9 cellular contexts compared by ENCODE assay signal in the genomic region with DNA sequence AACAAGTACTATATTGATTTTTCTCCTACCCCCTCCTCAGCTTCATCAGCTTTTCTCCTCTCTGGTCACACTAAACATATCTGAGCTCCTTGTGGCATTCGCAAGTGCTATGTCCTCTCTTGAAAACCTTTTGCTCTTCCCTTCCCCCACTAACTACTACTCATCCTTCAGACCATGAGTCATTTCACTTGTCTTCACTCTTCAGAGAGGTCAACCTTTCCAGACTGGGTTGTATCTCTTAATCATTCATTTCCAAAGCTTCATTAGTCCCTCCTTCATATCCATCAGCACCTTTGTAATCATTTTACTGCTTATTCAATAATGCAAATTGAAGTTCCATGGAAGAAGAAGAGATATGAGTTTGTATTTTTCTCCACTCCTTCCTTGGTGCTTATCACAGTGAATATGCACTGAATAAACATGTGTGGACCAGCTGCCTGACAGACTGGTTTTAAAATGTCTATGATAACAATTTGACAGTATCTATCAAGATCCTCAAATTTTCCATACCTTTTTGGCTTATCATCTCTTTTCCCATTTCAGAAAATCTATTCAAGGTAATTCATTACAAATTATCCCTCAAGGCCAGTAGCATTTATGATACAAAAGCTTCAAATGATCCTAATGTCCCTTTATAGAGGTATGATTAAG. TPM values are rescaled to one million over a fixed set of nuclear protein-coding genes. Genes with fewer than 3 reads are reported as not detected.
DNase-seq lines count a peak whose midpoint lies in the region; ATAC-seq and TF ChIP-seq lines count a peak whose summit lies in the region.
"Had no signal": no experiment of that assay in that cellular context is flagged by ENCODE, and none has a peak within 500 bp of the region (broad histone marks: within the 10 kb centered on the region; RNA-seq: fewer than 3 reads in every experiment).

No MANE protein-coding gene starts in this region.

- H3K79me2 ChIP-seq in OCI-LY7 (ENCODE audit: insufficient read depth, low read depth, low read length), result no peaks in the 10 kb centered on the region

- no peak overlapping the region for H3K4me2 ChIP-seq in OCI-LY7 (ENCODE audit: low read length)

- H4K20me1 ChIP-seq in OCI-LY7 (ENCODE audit: insufficient read depth, low read length), result no peaks in the 10 kb centered on the region

- H3K27ac ChIP-seq in OCI-LY7 (ENCODE audit: low read depth, low read length, poor library complexity, severe bottlenecking) (no peak overlapping the region), lower lobe of right lung (no peak overlapping the region)

- H3K9me2 ChIP-seq in OCI-LY7 (ENCODE audit: insufficient read depth, low read length), result no peaks in the 10 kb centered on the region; the same call in 1 of the 2 replicates

- peak; percentile 89 for ATAC-seq in GM21576 (IDR thresholded peaks at IDR 0.05; ENCODE audit: unreplicated experiment)
- ATAC-seq in lower lobe of right lung, result no peak
- ATAC-seq in GM19397 (IDR thresholded peaks at IDR 0.05; ENCODE audit: unreplicated experiment), result no peak

- intact Hi-C loops in OCI-LY7 (cut with micrococcal nuclease; ENCODE audit: unreplicated experiment), result no loop called here
- intact Hi-C loops in lower lobe of right lung (cut with DNase I), result no loop called here

- H3K4me3 ChIP-seq in choroid plexus epithelial cell (ENCODE audit: low read depth, low read length) (no peak overlapping the region), OCI-LY7 (ENCODE audit: low read depth, low read length, poor library complexity, severe bottlenecking) (no peak overlapping the region), lower lobe of right lung (no peak overlapping the region)
- H3K4me3 ChIP-seq: skin epidermis had no signal

- POLR2A ChIA-PET in OCI-LY7 (lab: Charles Lee), result no interaction called here

- no peaks in the 10 kb centered on the region for H3K36me3 ChIP-seq in OCI-LY7 (ENCODE audit: insufficient read depth, low read length)
- peaks cover 43% of the 10 kb centered on the region for H3K36me3 ChIP-seq in lower lobe of right lung

- BruUV-seq in OCI-LY7 (replicated peaks; lab: Mats Ljungman, UMichigan), result no TSS peak

- TF ChIP-seq CTCF in choroid plexus epithelial cell (conservative IDR thresholded peaks at IDR 0.05; ENCODE audit: low read depth, low read length) (no peak), OCI-LY7 (conservative IDR thresholded peaks at IDR 0.05; ENCODE audit: low read length) (no peak), lower lobe of right lung (IDR thresholded peaks at IDR 0.05) (no peak)

- DNase-seq in AG08395 (ENCODE audit: low spot score) (peak; percentile 7), M059J (ENCODE audit: low read depth) (peak; percentile 91), choroid plexus epithelial cell (ENCODE audit: low read depth) (peak; percentile 89), OCI-LY7 (ENCODE audit: low spot score) (no peak), lower lobe of right lung (no peak), NCI-H1930 (lab: John Stamatoyannopoulos, UW) (no peak)

- no peaks in the 10 kb centered on the region for H3K4me1 ChIP-seq in OCI-LY7 (ENCODE audit: insufficient read depth, low read length, poor library complexity, severe bottlenecking)
- no peaks in the 10 kb centered on the region for H3K4me1 ChIP-seq in lower lobe of right lung

- H2AFZ ChIP-seq in OCI-LY7 (ENCODE audit: low read length), result no peak overlapping the region

- H3K9me3 ChIP-seq in OCI-LY7 (ENCODE audit: low read length) (no peaks in the 10 kb centered on the region), lower lobe of right lung (no peaks in the 10 kb centered on the region)

- no peaks in the 10 kb centered on the region for H3K27me3 ChIP-seq in lower lobe of right lung (ENCODE audit: low read depth)

- CTCF ChIA-PET in OCI-LY7 (lab: Charles Lee; ENCODE audit: unreplicated experiment), result no interaction called here

RNA-seq across cellular contexts. Expression of a gene that starts 28.4 kb away (rescaled TPM):
- total RNA-seq in M059J (2014; rRNA removed; shearing (Covaris generic)), result 17.0 and 21.5 TPM in 2 replicates
- 0.15 and 0.41 TPM in 2 replicates for total RNA-seq in OCI-LY7 (2014; rRNA removed; shearing (Covaris generic))
- total RNA-seq in OCI-LY7 (2022), result 0.30 TPM in 1 of 2 replicates, not detected in the other
- 58.9 TPM for total RNA-seq in lower lobe of right lung

RNA-seq across cellular contexts. Expression of a gene that starts 45.0 kb away (rescaled TPM):
- 21.6 and 46.0 TPM in 2 replicates for total RNA-seq in M059J (2014; rRNA removed; shearing (Covaris generic))
- total RNA-seq in OCI-LY7 (2014; rRNA removed; shearing (Covaris generic)), result 0.18 and 0.73 TPM in 2 replicates
- total RNA-seq in OCI-LY7 (2022) (2.5 and 2.8 TPM in 2 replicates), lower lobe of right lung (91.9 TPM)

Comparison
In these comparisons a context has a peak if more than half of its experiments do, and no peak if none do; other contexts are left out.
1. DNase-seq: peak in AG08395 (single experiment), M059J (single experiment) and choroid plexus epithelial cell (single experiment); none in OCI-LY7 (single experiment), lower lobe of right lung (single experiment) and NCI-H1930 (0 of 2).
2. RNA of a gene that starts 28.4 kb away (total RNA-seq): 58.9 TPM in lower lobe of right lung (single experiment) and 17.0 to 21.5 TPM in M059J; 0.15 to 0.41 TPM in OCI-LY7; every median in the first group is over 10 times any median in the second.